ENCODE assay signal across 9 cellular contexts in the genomic region with DNA sequence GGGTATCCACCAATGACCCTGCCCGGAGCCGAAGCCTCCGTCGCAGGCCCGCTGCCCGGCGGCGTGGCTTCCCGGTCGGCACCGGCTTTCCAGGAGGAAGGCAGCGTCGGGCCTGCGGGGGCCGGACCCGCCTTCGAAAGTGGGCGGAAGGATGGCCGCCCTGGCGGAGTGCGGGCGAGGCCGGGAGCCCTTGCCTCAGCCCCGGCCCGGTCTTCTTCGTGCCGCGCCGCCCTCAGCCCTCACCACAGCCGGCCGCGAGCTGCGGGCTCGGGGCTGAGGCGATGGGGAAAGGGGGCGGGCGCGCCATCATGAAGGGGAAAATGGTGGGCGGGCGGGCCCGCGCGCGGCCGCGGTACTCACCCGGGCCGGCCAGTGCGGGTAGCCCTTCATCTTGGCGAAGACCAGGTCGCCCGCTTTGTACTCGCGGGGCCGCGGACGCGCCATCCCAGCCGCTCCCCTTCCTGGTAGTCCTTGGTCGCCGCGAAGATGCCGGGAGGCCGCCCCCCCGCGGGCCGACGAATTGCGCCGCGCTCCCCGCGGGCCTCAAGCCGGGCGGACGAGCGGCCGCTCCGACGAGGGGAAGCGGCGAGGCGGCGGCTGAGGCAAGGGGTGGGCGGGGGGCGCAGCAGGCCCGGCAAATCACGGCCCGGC.
DNase-seq lines count a peak whose midpoint lies in the region; ATAC-seq and TF ChIP-seq lines count a peak whose summit lies in the region.
"Had no signal": no experiment of that assay in that cellular context is flagged by ENCODE, and none has a peak within 500 bp of the region (broad histone marks: within the 10 kb centered on the region; RNA-seq: fewer than 3 reads in every experiment).

No MANE protein-coding gene starts in this region.

- H3K9me3 ChIP-seq in neutrophil, result no peaks in the 10 kb centered on the region

- no peak overlapping the region for H3K4me3 Mint-ChIP-seq in activated naive CD8-positive, alpha-beta T cell treated with anti-CD3 and anti-CD28 coated beads, Interleukin-2, amount 50 U/mL, for 24 hours

- intact Hi-C loops in head of caudate nucleus (cut with DNase I), result loop anchor here (5.0 kb wide), 1 partner anchor 140 kb away; the partner anchor contains the start of gene BTBD1

- peaks cover 21% of the 10 kb centered on the region for H3K27me3 Mint-ChIP-seq in activated naive CD8-positive, alpha-beta T cell treated with anti-CD3 and anti-CD28 coated beads, Interleukin-2, amount 50 U/mL, for 24 hours

- no peak overlapping the region for H3K27ac Mint-ChIP-seq in activated naive CD8-positive, alpha-beta T cell treated with anti-CD3 and anti-CD28 coated beads, Interleukin-2, amount 50 U/mL, for 24 hours
- H3K27ac Mint-ChIP-seq: IgD-negative memory B cell had no signal

- no peak for TF ChIP-seq CTCF in neutrophil (IDR thresholded peaks at IDR 0.05)

- peak; percentile 27 for ATAC-seq in GM18909 (IDR thresholded peaks at IDR 0.05; ENCODE audit: poor library complexity, unreplicated experiment)
- ATAC-seq in activated naive CD8-positive, alpha-beta T cell treated with anti-CD3 and anti-CD28 coated beads, Interleukin-2, amount 50 U/mL, for 24 hours, result peak; percentile 11
- ATAC-seq in HG02870 (IDR thresholded peaks at IDR 0.05; ENCODE audit: unreplicated experiment), result no peak

- H3K4me1 ChIP-seq in neutrophil (ENCODE audit: control insufficient read depth in 1 of 2, insufficient read depth in 1 of 2, low read depth in 1 of 2, low read length in 1 of 2), result peaks cover 6 to 21% of the 10 kb centered on the region in 2 experiments

- H3K27ac ChIP-seq in neutrophil, result no peak overlapping the region

- peaks cover 88% of the 10 kb centered on the region for H3K27me3 ChIP-seq in neutrophil

- no peaks in the 10 kb centered on the region for H3K9me3 Mint-ChIP-seq in activated naive CD8-positive, alpha-beta T cell treated with anti-CD3 and anti-CD28 coated beads, Interleukin-2, amount 50 U/mL, for 24 hours

- TF ChIP-seq RAD21 in Ishikawa (IDR thresholded peaks at IDR 0.05; ENCODE audit: low read depth), result no peak

- DNase-seq in AG20443 (ENCODE audit: low spot score) (peak; percentile 78), head of caudate nucleus (peak in 40 of 42 donors; percentile 14 to 73 (median 44)), midbrain (lab: John Stamatoyannopoulos, UW) (no peak)
- peak; percentile 24 for DNase-seq in activated naive CD8-positive, alpha-beta T cell treated with anti-CD3 and anti-CD28 coated beads, Interleukin-2, amount 50 U/mL, for 24 hours

- peak overlapping the region; percentile 32 to 67 for H3K4me3 ChIP-seq in neutrophil (ENCODE audit: low read depth in 1 of 2, low read length in 1 of 2)

- H3K36me3 ChIP-seq in neutrophil, result no peaks in the 10 kb centered on the region

- peaks cover 10% of the 10 kb centered on the region for H3K4me1 Mint-ChIP-seq in activated naive CD8-positive, alpha-beta T cell treated with anti-CD3 and anti-CD28 coated beads, Interleukin-2, amount 50 U/mL, for 24 hours

- no peak for TF ChIP-seq EP300 in Ishikawa (IDR thresholded peaks at IDR 0.05; ENCODE audit: borderline replicate concordance)

- peaks cover 5% of the 10 kb centered on the region for H3K36me3 Mint-ChIP-seq in activated naive CD8-positive, alpha-beta T cell treated with anti-CD3 and anti-CD28 coated beads, Interleukin-2, amount 50 U/mL, for 24 hours (ENCODE audit: low read depth)
- H3K36me3 Mint-ChIP-seq: IgD-negative memory B cell had no signal

TF ChIP-seq in Ishikawa, 13 proteins besides CTCF, POLR2A, EP300 and RAD21:
- TF ChIP-seq NFIC (IDR thresholded peaks at IDR 0.05) (no peak), CREB1 (IDR thresholded peaks at IDR 0.05; ENCODE audit: low read depth) (no peak), TAF1 (IDR thresholded peaks at IDR 0.05; ENCODE audit: low read depth) (0 out of 2 replicates have a peak, but pooled peaks have one; percentile 38), CEBPB (IDR thresholded peaks at IDR 0.05) (no peak), TEAD4 (IDR thresholded peaks at IDR 0.05) (no peak), YY1 (IDR thresholded peaks at IDR 0.05; ENCODE audit: low read depth) (peak; percentile 72), ZBTB7A (IDR thresholded peaks at IDR 0.05; ENCODE audit: low read depth) (no peak), REST (IDR thresholded peaks at IDR 0.05; ENCODE audit: low read depth) (no peak), TCF12 (IDR thresholded peaks at IDR 0.05; ENCODE audit: low read depth) (no peak; the same call in 1 of the 2 replicates), MAX (IDR thresholded peaks at IDR 0.05) (no peak), USF1 (IDR thresholded peaks at IDR 0.05) (no peak), FOXM1 (IDR thresholded peaks at IDR 0.05; ENCODE audit: borderline replicate concordance, low read depth) (no peak), EGR1 (IDR thresholded peaks at IDR 0.05) (peak; percentile 35; the same call in 1 of the 2 replicates)
